8 cellular contexts compared by ENCODE assay signal in genomic region chrX:58025979-58026378, GRCh38.
A peak's percentile ranks its signal among the peaks of the same experiment; 100 is the strongest.
DNase-seq lines count a peak whose midpoint lies in the region; ATAC-seq and TF ChIP-seq lines count a peak whose summit lies in the region.

No MANE protein-coding gene starts in this region.

- in situ Hi-C loops in brain microvascular endothelial cell (cut with HindIII; ENCODE audit: low pct_ligation_motif_present, low sequenced_read_pairs) = no loop called here

- ATAC-seq in HG02870 (IDR thresholded peaks at IDR 0.05; ENCODE audit: unreplicated experiment) (peak; percentile 69), GM21717 (IDR thresholded peaks at IDR 0.05; ENCODE audit: unreplicated experiment) (no peak)

- H3K4me1 Mint-ChIP-seq in activated T-helper 1 cell treated with anti-CD3 and anti-CD28 coated beads, Interleukin-12 subunit alpha, Interleukin-12 subunit beta, Interleukin-2, Interleukin-4 antibody, amounts not matched to agents 30 ng/mL and 10 ng/mL and 1 ng/mL, durations not matched to agents 14 hours and 24 hours and 36 hours (ENCODE audit: low read depth) = no peaks in the 10 kb centered on the region

- peak; percentile 46 for TF ChIP-seq CTCF in brain microvascular endothelial cell (IDR thresholded peaks at IDR 0.05; ENCODE audit: low read depth, low read length, missing control alignments)

- H3K9me3 Mint-ChIP-seq in activated T-helper 1 cell treated with anti-CD3 and anti-CD28 coated beads, Interleukin-12 subunit alpha, Interleukin-12 subunit beta, Interleukin-2, Interleukin-4 antibody, amounts not matched to agents 30 ng/mL and 10 ng/mL and 1 ng/mL, durations not matched to agents 14 hours and 24 hours and 36 hours = no peaks in the 10 kb centered on the region

- no peak overlapping the region for H3K4me3 ChIP-seq in brain microvascular endothelial cell (ENCODE audit: low read depth, low read length)

- no peaks in the 10 kb centered on the region for H3K36me3 Mint-ChIP-seq in activated T-helper 1 cell treated with anti-CD3 and anti-CD28 coated beads, Interleukin-12 subunit alpha, Interleukin-12 subunit beta, Interleukin-2, Interleukin-4 antibody, amounts not matched to agents 30 ng/mL and 10 ng/mL and 1 ng/mL, durations not matched to agents 14 hours and 24 hours and 36 hours (ENCODE audit: low read depth)

- H3K36me3 ChIP-seq in brain microvascular endothelial cell (replicated peaks) = no peaks in the 10 kb centered on the region

- no peak overlapping the region for H3K27ac ChIP-seq in brain microvascular endothelial cell

- DNase-seq in NCI-H510A treated with DMSO at 0.1 percent for 48 hours (lab: John Stamatoyannopoulos, UW) (peak; percentile 0), NCI-H510A (lab: John Stamatoyannopoulos, UW) (no peak), OCI-M1 (lab: John Stamatoyannopoulos, UW) (peak; percentile 56), brain microvascular endothelial cell (peak; percentile 14), lung microvascular endothelial cell (ENCODE audit: low read depth in 2 of 2) (peak; percentile 60 to 68)
- DNase-seq in activated T-helper 1 cell treated with anti-CD3 and anti-CD28 coated beads, Interleukin-12 subunit alpha, Interleukin-12 subunit beta, Interleukin-2, Interleukin-4 antibody, amounts not matched to agents 30 ng/mL and 10 ng/mL and 1 ng/mL, durations not matched to agents 14 hours and 24 hours and 36 hours (ENCODE audit: low spot score) = no peak

- no peaks in the 10 kb centered on the region for H3K27me3 Mint-ChIP-seq in activated T-helper 1 cell treated with anti-CD3 and anti-CD28 coated beads, Interleukin-12 subunit alpha, Interleukin-12 subunit beta, Interleukin-2, Interleukin-4 antibody, amounts not matched to agents 30 ng/mL and 10 ng/mL and 1 ng/mL, durations not matched to agents 14 hours and 24 hours and 36 hours (ENCODE audit: insufficient read depth)

- intact Hi-C loops in activated T-helper 1 cell treated with anti-CD3 and anti-CD28 coated beads, Interleukin-12 subunit alpha, Interleukin-12 subunit beta, Interleukin-2, Interleukin-4 antibody, amounts not matched to agents 30 ng/mL and 10 ng/mL and 1 ng/mL, durations not matched to agents 14 hours and 24 hours and 36 hours (cut with micrococcal nuclease) = loop anchor here (1.0 kb wide), 1 partner anchor 204 kb away; no protein-coding TSS in a partner anchor

- H3K27ac Mint-ChIP-seq in activated T-helper 1 cell treated with anti-CD3 and anti-CD28 coated beads, Interleukin-12 subunit alpha, Interleukin-12 subunit beta, Interleukin-2, Interleukin-4 antibody, amounts not matched to agents 30 ng/mL and 10 ng/mL and 1 ng/mL, durations not matched to agents 14 hours and 24 hours and 36 hours = no peak overlapping the region

- no peaks in the 10 kb centered on the region for H3K27me3 ChIP-seq in brain microvascular endothelial cell (replicated peaks)

- H3K4me3 Mint-ChIP-seq in activated T-helper 1 cell treated with anti-CD3 and anti-CD28 coated beads, Interleukin-12 subunit alpha, Interleukin-12 subunit beta, Interleukin-2, Interleukin-4 antibody, amounts not matched to agents 30 ng/mL and 10 ng/mL and 1 ng/mL, durations not matched to agents 14 hours and 24 hours and 36 hours = no peak overlapping the region

Comparison
In these comparisons a context has a peak if more than half of its experiments do, and no peak if none do; other contexts are left out.
1. DNase-seq: peak in NCI-H510A treated with DMSO at 0.1 percent for 48 hours (single experiment), OCI-M1 (single experiment), brain microvascular endothelial cell (single experiment) and lung microvascular endothelial cell (2 of 2); none in NCI-H510A (single experiment) and activated T-helper 1 cell treated with anti-CD3 and anti-CD28 coated beads, Interleukin-12 subunit alpha, Interleukin-12 subunit beta, Interleukin-2, Interleukin-4 antibody, amounts not matched to agents 30 ng/mL and 10 ng/mL and 1 ng/mL, durations not matched to agents 14 hours and 24 hours and 36 hours (single experiment).